In the genomic region with DNA sequence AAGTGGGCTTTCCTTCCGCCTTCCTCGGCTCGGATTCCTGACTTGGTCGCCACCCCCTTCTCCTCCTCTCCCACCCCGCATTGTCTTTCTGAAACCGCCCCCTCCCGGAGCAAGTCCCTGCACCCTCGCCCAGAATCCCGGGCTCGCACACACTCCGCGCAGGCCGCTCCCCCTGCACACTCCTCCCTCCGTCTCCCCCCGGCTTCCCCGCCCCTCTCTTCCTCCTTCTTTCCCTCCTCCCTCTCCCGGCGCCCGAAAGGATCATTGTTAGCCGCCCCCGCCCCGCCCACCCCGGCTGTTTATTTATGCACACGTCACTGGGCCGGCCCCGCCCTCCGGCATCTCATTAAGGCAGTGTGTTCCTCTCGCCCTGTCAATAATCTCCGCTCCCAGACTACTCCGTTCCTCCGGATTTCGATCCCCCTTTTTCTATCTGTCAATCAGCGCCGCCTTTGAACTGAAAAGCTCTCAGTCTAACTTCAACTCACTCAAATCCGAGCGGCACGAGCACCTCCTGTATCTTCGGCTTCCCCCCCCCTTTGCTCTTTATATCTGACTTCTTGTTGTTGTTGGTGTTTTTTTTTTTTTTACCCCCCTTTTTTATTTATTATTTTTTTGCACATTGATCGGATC, we compare ENCODE assay signal across 8 cellular contexts. TPM values are rescaled to one million over a fixed set of nuclear protein-coding genes. Genes with fewer than 3 reads are reported as not detected.
DNase-seq lines count a peak whose midpoint lies in the region; ATAC-seq and TF ChIP-seq lines count a peak whose summit lies in the region.

A gene (plus strand): TSS at position 373 of the 633 bp plus-strand sequence. CDS start 510 bp downstream, outside the sequence.

- H3K9me3 ChIP-seq in T-helper 17 cell (ENCODE audit: control insufficient read depth, low read length, poor library complexity, severe bottlenecking), result no peaks in the 10 kb centered on the region
- no peaks in the 10 kb centered on the region for H3K9me3 ChIP-seq in parathyroid adenoma (ENCODE audit: control insufficient read depth, low read length)
- H3K9me3 ChIP-seq in uterus, result no peaks in the 10 kb centered on the region

- H3K4me1 ChIP-seq in GM23338 (ENCODE audit: insufficient read depth) (peaks cover 48% of the 10 kb centered on the region), parathyroid adenoma (peaks cover 4% of the 10 kb centered on the region), uterus (no peaks in the 10 kb centered on the region)

- ATAC-seq in GM23338 (peak; percentile 83), T-helper 17 cell (peak; percentile 68), left ventricle myocardium superior (peak; percentile 93)

- intact Hi-C loops in left ventricle myocardium superior (cut with micrococcal nuclease) (no loop called here), uterus (cut with DNase I; ENCODE audit: low total_unique reads) (loop anchor here (10.0 kb wide), 2 partner anchors 105 to 175 kb away; no protein-coding TSS in a partner anchor)

- peak within 1 kb of the TSS; percentile 98 for H3K27ac Mint-ChIP-seq in GM23338
- H3K27ac Mint-ChIP-seq in T-helper 17 cell, result peak within 1 kb of the TSS; percentile 92

- H4K20me1 ChIP-seq in GM23338 (replicated peaks; ENCODE audit: insufficient read depth), result no peaks in the 10 kb centered on the region

- H3K4me1 Mint-ChIP-seq in GM23338, result peaks cover 48% of the 10 kb centered on the region
- H3K4me1 Mint-ChIP-seq in T-helper 17 cell, result peaks cover 25% of the 10 kb centered on the region

- H2AFZ ChIP-seq in GM23338 (no peak within 1 kb of the TSS), parathyroid adenoma (peak within 1 kb of the TSS; percentile 71)

- no peak within 1 kb of the TSS for H3K9ac ChIP-seq in parathyroid adenoma

- H3K27me3 ChIP-seq in GM23338 (ENCODE audit: insufficient read depth) (no peaks in the 10 kb centered on the region), parathyroid adenoma (ENCODE audit: control insufficient read depth, insufficient read depth, low read length) (no peaks in the 10 kb centered on the region), uterus (no peaks in the 10 kb centered on the region)

- TF ChIP-seq CTCF in C4-2B (conservative IDR thresholded peaks at IDR 0.05) (no peak), GM23338 (conservative IDR thresholded peaks at IDR 0.05; ENCODE audit: low read depth in 2 of 2) (0 out of 4 replicates have a peak, but pooled peaks of 1 of the 2 experiments have one; percentile 13), astrocyte of the cerebellum (IDR thresholded peaks at IDR 0.05; ENCODE audit: low read depth, low read length, missing control alignments) (no peak), parathyroid adenoma (IDR thresholded peaks at IDR 0.05) (no peak), uterus (IDR thresholded peaks at IDR 0.05) (no peak)

- peaks cover 43% of the 10 kb centered on the region for H3K79me2 ChIP-seq in GM23338 (replicated peaks; ENCODE audit: insufficient read depth)
- H3K79me2 ChIP-seq in parathyroid adenoma, result peaks cover 4% of the 10 kb centered on the region

- H3K4me2 ChIP-seq in GM23338 (peak within 1 kb of the TSS; percentile 87), parathyroid adenoma (ENCODE audit: low read length) (peak within 1 kb of the TSS; percentile 83)

- no peaks in the 10 kb centered on the region for H3K9me2 ChIP-seq in GM23338 (ENCODE audit: insufficient read depth)

- peak; percentile 62 to 82 for TF ChIP-seq POLR2A in uterus (IDR thresholded peaks at IDR 0.05)

- H3K9me3 Mint-ChIP-seq in GM23338, result peaks cover 3% of the 10 kb centered on the region; the same call in 1 of the 3 replicates

- peak; percentile 99 for DNase-seq in GM23338 (ENCODE audit: low spot score)
- DNase-seq in NCI-H187 (lab: John Stamatoyannopoulos, UW), result peak; percentile 67 to 79
- DNase-seq in T-helper 17 cell, result peak; percentile 23 to 65 (median 59)
- DNase-seq in astrocyte of the cerebellum (ENCODE audit: low read depth), result peak; percentile 93
- DNase-seq in left ventricle myocardium superior, result peak; percentile 98
- DNase-seq in uterus, result peak; percentile 94 to 98

- H3K4me3 Mint-ChIP-seq in GM23338 (peak within 1 kb of the TSS; percentile 99), T-helper 17 cell (peak within 1 kb of the TSS; percentile 98)

- peaks cover 27% of the 10 kb centered on the region for H3K36me3 Mint-ChIP-seq in GM23338 (ENCODE audit: low read depth)
- H3K36me3 Mint-ChIP-seq in T-helper 17 cell (ENCODE audit: low read depth), result peaks cover 7% of the 10 kb centered on the region

- H3K27me3 Mint-ChIP-seq in GM23338 (ENCODE audit: insufficient read depth, low read depth, poor library complexity), result peaks cover 11% of the 10 kb centered on the region
- H3K27me3 Mint-ChIP-seq in T-helper 17 cell, result peaks cover 30% of the 10 kb centered on the region

- in situ Hi-C loops in astrocyte of the cerebellum (cut with HindIII; ENCODE audit: low sequenced_read_pairs), result no loop called here

- no peaks in the 10 kb centered on the region for H3K36me3 ChIP-seq in GM23338 (ENCODE audit: insufficient read depth)
- no peaks in the 10 kb centered on the region for H3K36me3 ChIP-seq in parathyroid adenoma (ENCODE audit: control insufficient read depth, insufficient read depth, low read length)
- no peaks in the 10 kb centered on the region for H3K36me3 ChIP-seq in uterus

- H3K27ac ChIP-seq in C4-2B (peak within 1 kb of the TSS; percentile 87), GM23338 (ENCODE audit: low read depth) (peak within 1 kb of the TSS; percentile 92), parathyroid adenoma (peak within 1 kb of the TSS; percentile 76), uterus (peak within 1 kb of the TSS; percentile 93 to 97)

- H3F3A ChIP-seq in GM23338 (replicated peaks; ENCODE audit: low read depth), result no peaks in the 10 kb centered on the region; the same call in 1 of the 2 replicates

- H3K4me3 ChIP-seq in GM23338 (peak within 1 kb of the TSS; percentile 83), astrocyte of the cerebellum (ENCODE audit: low read depth, low read length) (peak within 1 kb of the TSS; percentile 60), parathyroid adenoma (ENCODE audit: low read depth, low read length) (peak within 1 kb of the TSS; percentile 89), uterus (peak within 1 kb of the TSS; percentile 80 to 90)

TF ChIP-seq in GM23338, 12 proteins besides CTCF, POLR2A, EP300 and RAD21:
- TF ChIP-seq POLR2AphosphoS5 (IDR thresholded peaks at IDR 0.05; ENCODE audit: low read depth), result peak; percentile 63; the same call in 1 of the 2 replicates
- no peak for TF ChIP-seq NANOG (IDR thresholded peaks at IDR 0.05; ENCODE audit: borderline replicate concordance)
- TF ChIP-seq CREB1 (CRISPR knock-in tag; IDR thresholded peaks at IDR 0.05; ENCODE audit: low read depth), result peak; percentile 17; the same call in 1 of the 2 replicates

RNA-seq across cellular contexts. Expression of the gene that starts here (rescaled TPM):
- total RNA-seq in GM23338 (2014; rRNA removed; shearing (Covaris generic)), result 27.0 and 32.2 TPM in 2 replicates
- 80.8 and 89.7 TPM in 2 replicates for polyA plus RNA-seq in GM23338 (2016; fragmentation: Nextera tagmentation; extraction: Ambion mirVana)
- total RNA-seq in T-helper 17 cell, result 1 to 10 TPM; 3.1 to 3.9 TPM
- total RNA-seq in left ventricle myocardium superior, result 13.5 TPM
- 10 to 100 TPM; 12.7 to 59.9 (median 16.1) TPM for total RNA-seq in uterus

Comparison
In these comparisons a context has a peak if more than half of its experiments do, and no peak if none do; other contexts are left out.
1. Peak in every context shown above with its lines: DNase-seq, ATAC-seq, H3K4me3 ChIP-seq and H3K27ac ChIP-seq.